8 cellular contexts compared by ENCODE assay signal in genomic region chr1:110203021-110203661, GRCh38. TPM values are rescaled to one million over a fixed set of nuclear protein-coding genes. Genes with fewer than 3 reads are reported as not detected.
DNase-seq lines count a peak whose midpoint lies in the region; ATAC-seq and TF ChIP-seq lines count a peak whose summit lies in the region.

No MANE protein-coding gene starts in this region.

- DNase-seq in COLO829 (ENCODE audit: low spot score) (peak; percentile 57), HT-29 (ENCODE audit: low spot score) (peak; percentile 92), NOMO-1 treated with dmso at 0.1 percent for 144 hours (lab: John Stamatoyannopoulos, UW; ENCODE audit: unreplicated experiment) (peak; percentile 55), endothelial cell (ENCODE audit: low spot score) (peak; percentile 78), naive B cell (peak; percentile 66), stromal cell of bone marrow (ENCODE audit: low read depth) (peak; percentile 48)
- peak; percentile 85 for DNase-seq in activated CD8-positive, alpha-beta T cell treated with anti-CD3 and anti-CD28 coated beads, Interleukin-2, amount 10 ng/mL, durations not matched to agents 7 days and 5 days

- H3K27ac Mint-ChIP-seq in activated CD8-positive, alpha-beta T cell treated with anti-CD3 and anti-CD28 coated beads, Interleukin-2, amount 10 ng/mL, durations not matched to agents 7 days and 5 days: peak overlapping the region; percentile 90
- no peak overlapping the region for H3K27ac Mint-ChIP-seq in endothelial cell (ENCODE audit: unreplicated experiment)
- peak overlapping the region in 3 of 6 donors; percentile 16 to 59 (median 30) for H3K27ac Mint-ChIP-seq in naive B cell

- no peaks in the 10 kb centered on the region for H3K9me3 Mint-ChIP-seq in activated CD8-positive, alpha-beta T cell treated with anti-CD3 and anti-CD28 coated beads, Interleukin-2, amount 10 ng/mL, durations not matched to agents 7 days and 5 days (ENCODE audit: insufficient read depth)
- H3K9me3 Mint-ChIP-seq in endothelial cell (ENCODE audit: unreplicated experiment) (no peaks in the 10 kb centered on the region), naive B cell (no peaks in the 10 kb centered on the region)

- no peaks in the 10 kb centered on the region for H3K27me3 Mint-ChIP-seq in activated CD8-positive, alpha-beta T cell treated with anti-CD3 and anti-CD28 coated beads, Interleukin-2, amount 10 ng/mL, durations not matched to agents 7 days and 5 days (ENCODE audit: low read depth)
- peaks cover 21% of the 10 kb centered on the region for H3K27me3 Mint-ChIP-seq in endothelial cell (ENCODE audit: unreplicated experiment)
- no peaks in the 10 kb centered on the region for H3K27me3 Mint-ChIP-seq in naive B cell

- POLR2A ChIA-PET in activated CD8-positive, alpha-beta T cell treated with anti-CD3 and anti-CD28 coated beads, Interleukin-2, amount 10 ng/mL, durations not matched to agents 7 days and 5 days (lab: Charles Lee): interaction anchor here (0.5 to 3.7 kb wide), 4 partner anchors 110 to 224 kb away, joined by 3 to 26 read pairs (median 4); partner anchors contain the start of gene RBM15

- peak; percentile 98 for TF ChIP-seq CTCF in endothelial cell (IDR thresholded peaks at IDR 0.05; ENCODE audit: unreplicated experiment)

- no peak overlapping the region for H3K4me3 Mint-ChIP-seq in activated CD8-positive, alpha-beta T cell treated with anti-CD3 and anti-CD28 coated beads, Interleukin-2, amount 10 ng/mL, durations not matched to agents 7 days and 5 days
- H3K4me3 Mint-ChIP-seq in endothelial cell (ENCODE audit: unreplicated experiment): no peak overlapping the region
- H3K4me3 Mint-ChIP-seq in naive B cell: no peak overlapping the region

- peak; percentile 66 for ATAC-seq in activated CD8-positive, alpha-beta T cell treated with anti-CD3 and anti-CD28 coated beads, Interleukin-2, amount 10 ng/mL, durations not matched to agents 7 days and 5 days
- ATAC-seq in naive B cell (ENCODE audit: low read depth in 2 of 2) (peak; percentile 49 to 73), GM19397 (IDR thresholded peaks at IDR 0.05; ENCODE audit: unreplicated experiment) (no peak)

- H3K4me1 Mint-ChIP-seq in activated CD8-positive, alpha-beta T cell treated with anti-CD3 and anti-CD28 coated beads, Interleukin-2, amount 10 ng/mL, durations not matched to agents 7 days and 5 days (ENCODE audit: low read depth): peaks cover 24% of the 10 kb centered on the region
- H3K4me1 Mint-ChIP-seq in endothelial cell (ENCODE audit: unreplicated experiment) (peaks cover 13% of the 10 kb centered on the region), naive B cell (peaks cover 1 to 12% (median 10%) of the 10 kb centered on the region in 3 donors)

- H3K36me3 Mint-ChIP-seq in activated CD8-positive, alpha-beta T cell treated with anti-CD3 and anti-CD28 coated beads, Interleukin-2, amount 10 ng/mL, durations not matched to agents 7 days and 5 days (ENCODE audit: low read depth): no peaks in the 10 kb centered on the region
- H3K36me3 Mint-ChIP-seq in endothelial cell (ENCODE audit: low read depth, unreplicated experiment): peaks cover 4% of the 10 kb centered on the region
- H3K36me3 Mint-ChIP-seq in naive B cell: no peaks in the 10 kb centered on the region

- CTCF ChIA-PET in activated CD8-positive, alpha-beta T cell treated with anti-CD3 and anti-CD28 coated beads, Interleukin-2, amount 10 ng/mL, durations not matched to agents 7 days and 5 days (lab: Charles Lee): interaction anchor here (0.7 to 10.7 kb wide), 54 partner anchors 9 to 584 kb away, joined by 3 to 460 read pairs (median 4); partner anchors contain the start of genes LAMTOR5 and RBM15

RNA-seq across cellular contexts. Expression of gene KCNC4, which starts 7.0 kb away (rescaled TPM):
- 0.13 and 0.48 TPM in 2 replicates for total RNA-seq in HT-29 (2014; rRNA removed; shearing (Covaris generic))
- total RNA-seq in activated CD8-positive, alpha-beta T cell treated with anti-CD3 and anti-CD28 coated beads, Interleukin-2, amount 10 ng/mL, durations not matched to agents 7 days and 5 days: 1 to 10 TPM; 7.5 to 8.3 TPM
- 37.4 TPM for total RNA-seq in endothelial cell (ENCODE audit: unreplicated experiment)
- 1 to 10 TPM; 1.1 to 2.4 (median 1.3) TPM for polyA plus RNA-seq in naive B cell (ENCODE audit: low read depth in 6 of 6)

RNA-seq across cellular contexts. Expression of gene SLC6A17, which starts 52.8 kb away (rescaled TPM):
- not detected in 2 replicates for total RNA-seq in HT-29 (2014; rRNA removed; shearing (Covaris generic))
- not detected for total RNA-seq in activated CD8-positive, alpha-beta T cell treated with anti-CD3 and anti-CD28 coated beads, Interleukin-2, amount 10 ng/mL, durations not matched to agents 7 days and 5 days
- total RNA-seq in endothelial cell (ENCODE audit: unreplicated experiment): 46.1 TPM
- not detected for polyA plus RNA-seq in naive B cell (ENCODE audit: low read depth in 6 of 6)

Comparison
In these comparisons a context has a peak if more than half of its experiments do, and no peak if none do; other contexts are left out.
1. RNA of gene SLC6A17, which starts 52.8 kb away (total RNA-seq): 46.1 TPM in endothelial cell (single experiment); not detected in HT-29 and not detected in activated CD8-positive, alpha-beta T cell treated with anti-CD3 and anti-CD28 coated beads, Interleukin-2, amount 10 ng/mL, durations not matched to agents 7 days and 5 days; every median in the first group is over 10 times any median in the second.
2. Peak in every context shown above with its lines, with median percentiles within 50 percentile points of each other: DNase-seq.